ENCODE assay signal across 17 cellular contexts in genomic region chr9:35105571-35106342, GRCh38. TPM values are rescaled to one million over a fixed set of nuclear protein-coding genes. Genes with fewer than 3 reads are reported as not detected.
DNase-seq lines count a peak whose midpoint lies in the region; ATAC-seq and TF ChIP-seq lines count a peak whose summit lies in the region.
"Had no signal": no experiment of that assay in that cellular context is flagged by ENCODE, and none has a peak within 500 bp of the region (broad histone marks: within the 10 kb centered on the region; RNA-seq: fewer than 3 reads in every experiment).

No MANE protein-coding gene starts in this region.

- intact Hi-C loops in ovary (cut with DNase I), result no loop called here

- peaks cover 23% of the 10 kb centered on the region for H3K4me1 Mint-ChIP-seq in activated T-helper 17 cell treated with anti-CD3 and anti-CD28 coated beads, Interleukin-2, amount 50 U/mL, for 72 hours
- peaks cover 30% of the 10 kb centered on the region for H3K4me1 Mint-ChIP-seq in endothelial cell (ENCODE audit: unreplicated experiment)
- peaks cover 47% of the 10 kb centered on the region for H3K4me1 Mint-ChIP-seq in stimulated activated effector memory CD8-positive, alpha-beta T cell treated with anti-CD3 and anti-CD28 coated beads, Interleukin-12 subunit alpha, Interleukin-12 subunit beta, amount 100 ng/mL, for 72 hours

- no peak for ATAC-seq in activated T-helper 17 cell treated with anti-CD3 and anti-CD28 coated beads, Interleukin-2, amount 50 U/mL, for 72 hours (replicated peaks)
- ATAC-seq in stimulated activated effector memory CD8-positive, alpha-beta T cell treated with anti-CD3 and anti-CD28 coated beads, Interleukin-12 subunit alpha, Interleukin-12 subunit beta, amount 100 ng/mL, for 72 hours, result no peak
- ATAC-seq: GM23338, Right ventricle myocardium inferior had no signal

- no peak for TF ChIP-seq POLR2A in ovary (IDR thresholded peaks at IDR 0.05)

- no peaks in the 10 kb centered on the region for H3K9me3 Mint-ChIP-seq in activated T-helper 17 cell treated with anti-CD3 and anti-CD28 coated beads, Interleukin-2, amount 50 U/mL, for 72 hours
- H3K9me3 Mint-ChIP-seq in endothelial cell (ENCODE audit: unreplicated experiment), result no peaks in the 10 kb centered on the region
- H3K9me3 Mint-ChIP-seq in stimulated activated effector memory CD8-positive, alpha-beta T cell treated with anti-CD3 and anti-CD28 coated beads, Interleukin-12 subunit alpha, Interleukin-12 subunit beta, amount 100 ng/mL, for 72 hours, result no peaks in the 10 kb centered on the region
- H3K9me3 Mint-ChIP-seq: CD4-positive, alpha-beta T cell; GM23338 had no signal

- no peak for TF ChIP-seq CTCF in GM13976 (IDR thresholded peaks at IDR 0.05; ENCODE audit: borderline replicate concordance, control extremely low read depth, extremely low read depth, insufficient read depth, missing control alignments)
- no peak for TF ChIP-seq CTCF in endothelial cell (IDR thresholded peaks at IDR 0.05; ENCODE audit: unreplicated experiment)
- TF ChIP-seq CTCF in osteoblast (IDR thresholded peaks at IDR 0.05; ENCODE audit: extremely low read depth, low read depth, low read length), result no peak
- TF ChIP-seq CTCF in ovary (IDR thresholded peaks at IDR 0.05), result no peak

- in situ Hi-C loops in GM13976 (cut with MboI; ENCODE audit: low sequenced_read_pairs, unreplicated experiment), result no loop called here

- no peaks in the 10 kb centered on the region for H3K27me3 Mint-ChIP-seq in activated T-helper 17 cell treated with anti-CD3 and anti-CD28 coated beads, Interleukin-2, amount 50 U/mL, for 72 hours
- H3K27me3 Mint-ChIP-seq in endothelial cell (ENCODE audit: unreplicated experiment), result peaks cover 22% of the 10 kb centered on the region
- H3K27me3 Mint-ChIP-seq: CD4-positive, alpha-beta T cell had no signal

- peaks cover 65% of the 10 kb centered on the region for H3K79me2 ChIP-seq in osteoblast (ENCODE audit: insufficient read depth, low read length)

- peaks cover 60% of the 10 kb centered on the region for H3K36me3 ChIP-seq in osteoblast (ENCODE audit: insufficient read depth, low read length)
- no peaks in the 10 kb centered on the region for H3K36me3 ChIP-seq in ovary

- no peak overlapping the region for H3K4me3 Mint-ChIP-seq in activated T-helper 17 cell treated with anti-CD3 and anti-CD28 coated beads, Interleukin-2, amount 50 U/mL, for 72 hours
- H3K4me3 Mint-ChIP-seq in endothelial cell (ENCODE audit: unreplicated experiment), result peak overlapping the region; percentile 27
- H3K4me3 Mint-ChIP-seq in stimulated activated effector memory CD8-positive, alpha-beta T cell treated with anti-CD3 and anti-CD28 coated beads, Interleukin-12 subunit alpha, Interleukin-12 subunit beta, amount 100 ng/mL, for 72 hours, result no peak overlapping the region
- H3K4me3 Mint-ChIP-seq: CD4-positive, alpha-beta T cell had no signal

- H3K27ac Mint-ChIP-seq in activated T-helper 17 cell treated with anti-CD3 and anti-CD28 coated beads, Interleukin-2, amount 50 U/mL, for 72 hours, result peak overlapping the region; percentile 32
- H3K27ac Mint-ChIP-seq in endothelial cell (ENCODE audit: unreplicated experiment), result peak overlapping the region; percentile 72
- no peak overlapping the region for H3K27ac Mint-ChIP-seq in stimulated activated effector memory CD8-positive, alpha-beta T cell treated with anti-CD3 and anti-CD28 coated beads, Interleukin-12 subunit alpha, Interleukin-12 subunit beta, amount 100 ng/mL, for 72 hours
- H3K27ac Mint-ChIP-seq: CD4-positive, alpha-beta T cell had no signal

- no peaks in the 10 kb centered on the region for H3K27me3 ChIP-seq in osteoblast (ENCODE audit: insufficient read depth, low read length)
- H3K27me3 ChIP-seq in ovary, result no peaks in the 10 kb centered on the region

- H2AFZ ChIP-seq in osteoblast (ENCODE audit: low read length), result no peak overlapping the region
- H2AFZ ChIP-seq: GM23338 had no signal

- DNase-seq in GM13976 (ENCODE audit: low spot score) (peak; percentile 3), endothelial cell (ENCODE audit: low spot score) (no peak), osteoblast (ENCODE audit: insufficient read length, low spot score, missing footprints) (peak; percentile 59), ovary (no peak)
- no peak for DNase-seq in stimulated activated effector memory CD8-positive, alpha-beta T cell treated with anti-CD3 and anti-CD28 coated beads, Interleukin-12 subunit alpha, Interleukin-12 subunit beta, amount 100 ng/mL, for 72 hours (ENCODE audit: low spot score in 2 of 2)
- DNase-seq in activated naive CD4-positive, alpha-beta T cell treated with Interleukin-2 at 50 U/mL for 16 hours, result no peak
- DNase-seq: ACHN; CD4-positive, alpha-beta T cell; DND-41; GDM1; KBM-7; NCI-H1048; NCI-H446 treated with DMSO at 0.1 percent for 48 hours; NCI-H774 had no signal

- H4K20me1 ChIP-seq in osteoblast (ENCODE audit: insufficient read depth, low read length), result peaks cover 29% of the 10 kb centered on the region

- H3K9me3 ChIP-seq in osteoblast (ENCODE audit: low read depth, low read length), result no peaks in the 10 kb centered on the region
- H3K9me3 ChIP-seq in ovary, result no peaks in the 10 kb centered on the region

- peaks cover 62% of the 10 kb centered on the region for H3K36me3 Mint-ChIP-seq in activated T-helper 17 cell treated with anti-CD3 and anti-CD28 coated beads, Interleukin-2, amount 50 U/mL, for 72 hours (ENCODE audit: low read depth)
- H3K36me3 Mint-ChIP-seq in endothelial cell (ENCODE audit: low read depth, unreplicated experiment), result peaks cover 39% of the 10 kb centered on the region
- peaks cover 50% of the 10 kb centered on the region for H3K36me3 Mint-ChIP-seq in stimulated activated effector memory CD8-positive, alpha-beta T cell treated with anti-CD3 and anti-CD28 coated beads, Interleukin-12 subunit alpha, Interleukin-12 subunit beta, amount 100 ng/mL, for 72 hours

- no peak overlapping the region for H3K4me2 ChIP-seq in osteoblast (ENCODE audit: insufficient read depth, low read length)
- H3K4me2 ChIP-seq: GM23338 had no signal

- TF ChIP-seq EP300 in ovary (IDR thresholded peaks at IDR 0.05), result no peak

- H3K4me1 ChIP-seq in osteoblast (ENCODE audit: insufficient read depth, low read length) (peaks cover 31% of the 10 kb centered on the region), ovary (ENCODE audit: insufficient read depth) (peaks cover 20% of the 10 kb centered on the region)

- H3K27ac ChIP-seq in osteoblast (ENCODE audit: low read depth, low read length), result no peak overlapping the region
- H3K27ac ChIP-seq in ovary, result no peak overlapping the region

- H3K4me3 ChIP-seq in osteoblast (ENCODE audit: insufficient read depth, low read length), result no peak overlapping the region
- no peak overlapping the region for H3K4me3 ChIP-seq in ovary
- H3K4me3 ChIP-seq: GM23338 had no signal

- 88 to 91% (median 88%) methylated on average over 13 of the region's 13 CpGs for WGBS in ovary, 3 donors

RNA-seq across cellular contexts. Expression of gene STOML2, which starts 2.8 kb away (rescaled TPM):
- total RNA-seq in activated T-helper 17 cell treated with anti-CD3 and anti-CD28 coated beads, Interleukin-2, amount 50 U/mL, for 72 hours, result 100 to 1,000 TPM; 117 to 226 TPM
- total RNA-seq in endothelial cell (ENCODE audit: unreplicated experiment) (108 TPM), osteoblast (130 and 140 TPM in 2 replicates), ovary (10 to 100 TPM; 70.8 to 97.7 (median 84.1) TPM)
- polyA plus RNA-seq in ovary, result 10 to 100 TPM; 70.1 to 81.5 TPM

RNA-seq across cellular contexts. Expression of gene PIGO, which starts 9.4 kb away (rescaled TPM):
- 10 to 100 TPM; 15.0 to 16.6 TPM for total RNA-seq in activated T-helper 17 cell treated with anti-CD3 and anti-CD28 coated beads, Interleukin-2, amount 50 U/mL, for 72 hours
- total RNA-seq in endothelial cell (ENCODE audit: unreplicated experiment), result 20.3 TPM
- total RNA-seq in osteoblast, result 15.0 and 15.9 TPM in 2 replicates
- total RNA-seq in ovary, result 10 to 100 TPM; 12.9 to 22.8 (median 19.6) TPM
- polyA plus RNA-seq in ovary, result 10 to 100 TPM; 13.1 to 20.4 TPM

RNA-seq across cellular contexts. Expression of gene ATOSB, which starts 9.9 kb away (rescaled TPM):
- 10 to 100 TPM; 10.6 to 18.8 TPM for total RNA-seq in activated T-helper 17 cell treated with anti-CD3 and anti-CD28 coated beads, Interleukin-2, amount 50 U/mL, for 72 hours
- total RNA-seq in endothelial cell (ENCODE audit: unreplicated experiment) (33.7 TPM), osteoblast (31.1 and 32.1 TPM in 2 replicates), ovary (1 to 10 TPM; 2.5 to 9.5 (median 6.9) TPM)
- polyA plus RNA-seq in ovary, result 10 to 100 TPM in 1 of 2 donors, 1 to 10 TPM in 1; 7.1 to 12.2 TPM

RNA-seq across cellular contexts. Expression of gene FANCG, which starts 26.0 kb away (rescaled TPM):
- 100 to 1,000 TPM in 1 of 2 donors, 10 to 100 TPM in 1; 94.2 to 124 TPM for total RNA-seq in activated T-helper 17 cell treated with anti-CD3 and anti-CD28 coated beads, Interleukin-2, amount 50 U/mL, for 72 hours
- total RNA-seq in endothelial cell (ENCODE audit: unreplicated experiment) (41.4 TPM), osteoblast (10.9 and 11.5 TPM in 2 replicates), ovary (10 to 100 TPM in 5 of 7 donors, 1 to 10 TPM in 2; 6.7 to 17.2 (median 12.4) TPM)
- polyA plus RNA-seq in ovary, result 10 to 100 TPM; 10.8 to 26.1 TPM

RNA-seq across cellular contexts. Expression of gene VCP, which starts 33.3 kb away (rescaled TPM):
- 100 to 1,000 TPM; 235 to 322 TPM for total RNA-seq in activated T-helper 17 cell treated with anti-CD3 and anti-CD28 coated beads, Interleukin-2, amount 50 U/mL, for 72 hours
- total RNA-seq in endothelial cell (ENCODE audit: unreplicated experiment) (397 TPM), osteoblast (241 and 267 TPM in 2 replicates), ovary (100 to 1,000 TPM in 6 of 7 donors, 10 to 100 TPM in 1; 78.0 to 178 (median 149) TPM)
- 100 to 1,000 TPM in 1 of 2 donors, 10 to 100 TPM in 1; 91.6 to 276 TPM for polyA plus RNA-seq in ovary

Comparison
In these comparisons a context has a peak if more than half of its experiments do, and no peak if none do; other contexts are left out.
1. DNase-seq: peak in GM13976 (single experiment) and osteoblast (single experiment); none in endothelial cell (single experiment), ovary (0 of 5), stimulated activated effector memory CD8-positive, alpha-beta T cell treated with anti-CD3 and anti-CD28 coated beads, Interleukin-12 subunit alpha, Interleukin-12 subunit beta, amount 100 ng/mL, for 72 hours (0 of 2) and activated naive CD4-positive, alpha-beta T cell treated with Interleukin-2 at 50 U/mL for 16 hours (single experiment).